Comparison of ENCODE assay signal across 8 cellular contexts in the genomic region with DNA sequence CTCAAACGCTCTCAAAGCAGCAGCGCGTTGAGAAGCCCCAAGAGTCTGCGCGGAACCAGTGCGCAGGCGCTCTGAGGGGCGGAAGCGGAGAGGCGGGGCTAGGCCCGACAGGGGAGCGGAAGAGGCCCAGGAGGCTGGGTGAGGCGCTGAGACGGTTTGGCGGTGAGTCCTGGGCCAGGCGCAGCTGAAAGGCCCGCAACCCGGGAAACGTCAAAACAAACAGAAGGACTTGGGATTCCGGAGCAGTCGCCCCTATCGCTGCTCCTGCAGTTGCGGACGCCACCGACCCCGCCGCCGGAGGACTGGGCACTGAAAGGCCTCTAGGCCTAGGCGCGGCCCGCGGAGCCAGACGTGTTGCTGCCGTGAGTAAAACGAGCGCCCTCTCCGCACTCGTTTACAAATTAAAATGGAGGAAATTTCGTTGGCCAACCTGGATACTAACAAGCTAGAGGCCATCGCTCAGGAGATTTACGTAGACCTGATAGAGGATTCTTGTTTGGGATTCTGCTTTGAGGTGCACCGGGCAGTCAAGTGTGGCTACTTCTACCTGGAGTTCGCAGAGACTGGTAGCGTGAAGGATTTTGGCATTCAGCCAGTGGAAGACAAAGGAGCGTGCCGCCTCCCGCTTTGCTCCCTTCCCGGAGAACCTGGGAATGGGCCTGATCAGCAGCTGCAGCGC. TPM values are rescaled to one million over a fixed set of nuclear protein-coding genes. Genes with fewer than 3 reads are reported as not detected.
A peak's percentile ranks its signal among the peaks of the same experiment; 100 is the strongest.
DNase-seq lines count a peak whose midpoint lies in the region; ATAC-seq and TF ChIP-seq lines count a peak whose summit lies in the region.

A gene with protein sequence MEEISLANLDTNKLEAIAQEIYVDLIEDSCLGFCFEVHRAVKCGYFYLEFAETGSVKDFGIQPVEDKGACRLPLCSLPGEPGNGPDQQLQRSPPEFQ (plus strand): TSS at position 129 of the 679 bp plus-strand sequence. CDS start 278 bp downstream, at position 407.

- H3K4me3 ChIP-seq in Panc1 (ENCODE audit: low read depth in 2 of 2, low read length in 2 of 2) (peak within 1 kb of the TSS; percentile 82 to 99), esophagus muscularis mucosa (peak within 1 kb of the TSS; percentile 57 to 86 (median 81))

- no peak for TF ChIP-seq CTCF in Panc1 (IDR thresholded peaks at IDR 0.05)
- no peak for TF ChIP-seq CTCF in esophagus muscularis mucosa (IDR thresholded peaks at IDR 0.05)

- H3K27ac ChIP-seq in Panc1 (ENCODE audit: low read length) (peak within 1 kb of the TSS; percentile 86), esophagus muscularis mucosa (replicated peaks in 1 of 4) (peak within 1 kb of the TSS; percentile 90 to 97 (median 92))

- TF ChIP-seq EP300 in esophagus muscularis mucosa (IDR thresholded peaks at IDR 0.05), result no peak

- in situ Hi-C loops in Panc1 (cut with HindIII; ENCODE audit: low pct_unique_long_range_greater_than_20kb, low sequenced_read_pairs), result no loop called here

- BruUV-seq in Panc1 (replicated peaks; lab: Mats Ljungman, UMichigan), result TSS peak; percentile 77

- H3K36me3 ChIP-seq in Panc1 (ENCODE audit: control insufficient read depth, insufficient read depth, low read length) (peaks cover 10% of the 10 kb centered on the region), esophagus muscularis mucosa (peaks cover 0 to 25% (median 0%) of the 10 kb centered on the region in 4 donors)

- under 1% methylated on average over 41 of the region's 49 CpGs for WGBS in esophagus muscularis mucosa

- intact Hi-C loops in Panc1 (cut with micrococcal nuclease; ENCODE audit: unreplicated experiment) (loop anchor here (5.0 kb wide), 1 partner anchor 121 kb away; no protein-coding TSS in a partner anchor), esophagus muscularis mucosa (cut with DNase I) (no loop called here)

- peak; percentile 97 for ATAC-seq in GM21723 (IDR thresholded peaks at IDR 0.05; ENCODE audit: unreplicated experiment)
- peak; percentile 99 for ATAC-seq in Panc1

- DNase-seq in DMS53 treated with DMSO at 0.1 percent for 48 hours (lab: John Stamatoyannopoulos, UW; ENCODE audit: unreplicated experiment) (peak; percentile 97), KG1 (lab: John Stamatoyannopoulos, UW) (peak; percentile 95), Panc1 (ENCODE audit: low read depth, low spot score) (peak; percentile 80), esophagus muscularis mucosa (ENCODE audit: extremely low spot score) (peak; percentile 96), myocyte (ENCODE audit: low read depth) (peak; percentile 97)
- DNase-seq in activated T-cell treated with anti-CD3 and anti-CD28 coated beads, Interleukin-2, amount 50 U/mL, for 48 hours, result peak; percentile 96
- DNase-seq in stimulated activated CD8-positive, alpha-beta memory T cell treated with anti-CD3 and anti-CD28 coated beads, Interleukin-7, amount 100 ng/mL, for 48 hours (ENCODE audit: extremely low read depth in 1 of 2, low read depth in 1 of 2), result peak; percentile 86 to 89

- H3K27me3 ChIP-seq in Panc1 (ENCODE audit: control insufficient read depth, insufficient read depth, low read length) (no peaks in the 10 kb centered on the region; the same call in 1 of the 2 replicates), esophagus muscularis mucosa (no peaks in the 10 kb centered on the region)

- CTCF ChIA-PET in Panc1 (lab: Charles Lee), result interaction anchor here (0.5 kb wide), 1 partner anchor 45 kb away, joined by 3 read pairs; no protein-coding TSS in a partner anchor

- peak; percentile 49 for TF ChIP-seq POLR2A in esophagus muscularis mucosa (IDR thresholded peaks at IDR 0.05; ENCODE audit: low read depth)

- no peaks in the 10 kb centered on the region for H3K9me3 ChIP-seq in Panc1 (ENCODE audit: control insufficient read depth, insufficient read depth, low read depth, low read length)
- no peaks in the 10 kb centered on the region for H3K9me3 ChIP-seq in esophagus muscularis mucosa

- POLR2A ChIA-PET in Panc1 (lab: Charles Lee), result no interaction called here

- peaks cover 21% of the 10 kb centered on the region for H3K4me1 ChIP-seq in Panc1 (ENCODE audit: control insufficient read depth, insufficient read depth, low read length)
- peaks cover 33 to 48% (median 45%) of the 10 kb centered on the region in 4 donors for H3K4me1 ChIP-seq in esophagus muscularis mucosa

RNA-seq across cellular contexts. Expression of the gene that starts here (rescaled TPM):
- total RNA-seq in Panc1 (2021; ENCODE audit: unreplicated experiment), result 18.0 TPM
- polyA plus RNA-seq in Panc1 (2012; ENCODE audit: insufficient read length), result 10.1 TPM
- total RNA-seq in esophagus muscularis mucosa, result 10 to 100 TPM; 16.2 to 25.7 (median 20.4) TPM
- total RNA-seq in myocyte, result 31.8 and 35.9 TPM in 2 replicates
- polyA plus RNA-seq in myocyte (2012), result 20.0 TPM

Comparison
In these comparisons a context has a peak if more than half of its experiments do, and no peak if none do; other contexts are left out.
1. Peak in every context shown above with its lines: DNase-seq, ATAC-seq, H3K4me3 ChIP-seq and H3K27ac ChIP-seq.